In genomic region chr2:71223767-71224333, GRCh38 we compare ENCODE assay signal across 8 cellular contexts. TPM values are rescaled to one million over a fixed set of nuclear protein-coding genes. Genes with fewer than 3 reads are reported as not detected.
DNase-seq lines count a peak whose midpoint lies in the region; ATAC-seq and TF ChIP-seq lines count a peak whose summit lies in the region.

No MANE protein-coding gene starts in this region.

- H3K4me3 ChIP-seq in astrocyte of the cerebellum (ENCODE audit: low read depth, low read length) (no peak overlapping the region), thyroid gland (replicated peaks in 1 of 3) (no peak overlapping the region)

- H3K27me3 Mint-ChIP-seq in activated naive CD8-positive, alpha-beta T cell treated with anti-CD3 and anti-CD28 coated beads, Interleukin-2, amount 50 U/mL, for 24 hours: peaks cover 2% of the 10 kb centered on the region
- peaks cover 4% of the 10 kb centered on the region for H3K27me3 Mint-ChIP-seq in activated naive CD8-positive, alpha-beta T cell treated with anti-CD3 and anti-CD28 coated beads for 36 hours

- H3K27me3 ChIP-seq in thyroid gland: no peaks in the 10 kb centered on the region

- peaks cover 4% of the 10 kb centered on the region for H3K36me3 Mint-ChIP-seq in activated naive CD8-positive, alpha-beta T cell treated with anti-CD3 and anti-CD28 coated beads, Interleukin-2, amount 50 U/mL, for 24 hours (ENCODE audit: low read depth)
- no peaks in the 10 kb centered on the region for H3K36me3 Mint-ChIP-seq in activated naive CD8-positive, alpha-beta T cell treated with anti-CD3 and anti-CD28 coated beads for 36 hours
- peaks cover 8% of the 10 kb centered on the region for H3K36me3 Mint-ChIP-seq in stimulated activated effector memory CD8-positive, alpha-beta T cell treated with anti-CD3 and anti-CD28 coated beads, Interleukin-12 subunit alpha, Interleukin-12 subunit beta, amount 100 ng/mL, for 72 hours

- peaks cover 22% of the 10 kb centered on the region for H3K4me1 Mint-ChIP-seq in activated naive CD8-positive, alpha-beta T cell treated with anti-CD3 and anti-CD28 coated beads, Interleukin-2, amount 50 U/mL, for 24 hours
- H3K4me1 Mint-ChIP-seq in activated naive CD8-positive, alpha-beta T cell treated with anti-CD3 and anti-CD28 coated beads for 36 hours: peaks cover 15% of the 10 kb centered on the region
- peaks cover 8% of the 10 kb centered on the region for H3K4me1 Mint-ChIP-seq in stimulated activated effector memory CD8-positive, alpha-beta T cell treated with anti-CD3 and anti-CD28 coated beads, Interleukin-12 subunit alpha, Interleukin-12 subunit beta, amount 100 ng/mL, for 72 hours

- intact Hi-C loops in thyroid gland (cut with DNase I): no loop called here

- in situ Hi-C loops in astrocyte of the cerebellum (cut with HindIII; ENCODE audit: low sequenced_read_pairs): no loop called here

- no peaks in the 10 kb centered on the region for H3K36me3 ChIP-seq in thyroid gland

- peak; percentile 22 for DNase-seq in activated naive CD8-positive, alpha-beta T cell treated with anti-CD3 and anti-CD28 coated beads, Interleukin-2, amount 50 U/mL, for 24 hours
- DNase-seq in activated naive CD8-positive, alpha-beta T cell treated with anti-CD3 and anti-CD28 coated beads for 36 hours: no peak
- DNase-seq in NCI-H2196 treated with DMSO at 0.1 percent for 48 hours (lab: John Stamatoyannopoulos, UW; ENCODE audit: unreplicated experiment) (peak; percentile 53), astrocyte of the cerebellum (ENCODE audit: low read depth) (no peak), iPS-NIHi11 (ENCODE audit: low spot score) (peak; percentile 26), thyroid gland (peak; percentile 56 to 62)
- DNase-seq in stimulated activated effector memory CD8-positive, alpha-beta T cell treated with anti-CD3 and anti-CD28 coated beads, Interleukin-12 subunit alpha, Interleukin-12 subunit beta, amount 100 ng/mL, for 72 hours (ENCODE audit: low spot score in 2 of 2): no peak

- H3K4me1 ChIP-seq in thyroid gland: peaks cover 0 to 6% of the 10 kb centered on the region in 2 donors

- no peaks in the 10 kb centered on the region for H3K9me3 ChIP-seq in thyroid gland

- 48 to 49% methylated on average over 3 of the region's 3 CpGs for WGBS in thyroid gland, 2 donors

- no peak overlapping the region for H3K4me3 Mint-ChIP-seq in activated naive CD8-positive, alpha-beta T cell treated with anti-CD3 and anti-CD28 coated beads, Interleukin-2, amount 50 U/mL, for 24 hours
- no peak overlapping the region for H3K4me3 Mint-ChIP-seq in activated naive CD8-positive, alpha-beta T cell treated with anti-CD3 and anti-CD28 coated beads for 36 hours
- H3K4me3 Mint-ChIP-seq in stimulated activated effector memory CD8-positive, alpha-beta T cell treated with anti-CD3 and anti-CD28 coated beads, Interleukin-12 subunit alpha, Interleukin-12 subunit beta, amount 100 ng/mL, for 72 hours: no peak overlapping the region

- ATAC-seq in activated naive CD8-positive, alpha-beta T cell treated with anti-CD3 and anti-CD28 coated beads, Interleukin-2, amount 50 U/mL, for 24 hours: no peak
- no peak for ATAC-seq in stimulated activated effector memory CD8-positive, alpha-beta T cell treated with anti-CD3 and anti-CD28 coated beads, Interleukin-12 subunit alpha, Interleukin-12 subunit beta, amount 100 ng/mL, for 72 hours
- no peak for ATAC-seq in GM21825 (IDR thresholded peaks at IDR 0.05; ENCODE audit: unreplicated experiment)

- no peaks in the 10 kb centered on the region for H3K9me3 Mint-ChIP-seq in activated naive CD8-positive, alpha-beta T cell treated with anti-CD3 and anti-CD28 coated beads, Interleukin-2, amount 50 U/mL, for 24 hours
- H3K9me3 Mint-ChIP-seq in activated naive CD8-positive, alpha-beta T cell treated with anti-CD3 and anti-CD28 coated beads for 36 hours: no peaks in the 10 kb centered on the region
- no peaks in the 10 kb centered on the region for H3K9me3 Mint-ChIP-seq in stimulated activated effector memory CD8-positive, alpha-beta T cell treated with anti-CD3 and anti-CD28 coated beads, Interleukin-12 subunit alpha, Interleukin-12 subunit beta, amount 100 ng/mL, for 72 hours

- TF ChIP-seq POLR2A in thyroid gland (IDR thresholded peaks at IDR 0.05): no peak

- TF ChIP-seq CTCF in astrocyte of the cerebellum (IDR thresholded peaks at IDR 0.05; ENCODE audit: low read depth, low read length, missing control alignments) (peak; percentile 44), thyroid gland (IDR thresholded peaks at IDR 0.05) (peak in 3 of 6 experiments; percentile 17 to 49 (median 39))

- H3K27ac Mint-ChIP-seq in activated naive CD8-positive, alpha-beta T cell treated with anti-CD3 and anti-CD28 coated beads, Interleukin-2, amount 50 U/mL, for 24 hours: no peak overlapping the region
- no peak overlapping the region for H3K27ac Mint-ChIP-seq in activated naive CD8-positive, alpha-beta T cell treated with anti-CD3 and anti-CD28 coated beads for 36 hours
- H3K27ac Mint-ChIP-seq in stimulated activated effector memory CD8-positive, alpha-beta T cell treated with anti-CD3 and anti-CD28 coated beads, Interleukin-12 subunit alpha, Interleukin-12 subunit beta, amount 100 ng/mL, for 72 hours: no peak overlapping the region

- no peak overlapping the region for H3K27ac ChIP-seq in thyroid gland

RNA-seq across cellular contexts. Expression of gene PAIP2B, which starts 3.1 kb away (rescaled TPM):
- 1 to 10 TPM; 2.4 TPM for total RNA-seq in activated naive CD8-positive, alpha-beta T cell treated with anti-CD3 and anti-CD28 coated beads for 36 hours
- total RNA-seq in thyroid gland: 10 to 100 TPM in 2 of 4 donors, 1 to 10 TPM in 2; 8.6 to 13.2 (median 10.7) TPM

Comparison
In these comparisons a context has a peak if more than half of its experiments do, and no peak if none do; other contexts are left out.
1. DNase-seq: peak in activated naive CD8-positive, alpha-beta T cell treated with anti-CD3 and anti-CD28 coated beads, Interleukin-2, amount 50 U/mL, for 24 hours (single experiment), NCI-H2196 treated with DMSO at 0.1 percent for 48 hours (single experiment), iPS-NIHi11 (single experiment) and thyroid gland (2 of 2); none in activated naive CD8-positive, alpha-beta T cell treated with anti-CD3 and anti-CD28 coated beads for 36 hours (single experiment), astrocyte of the cerebellum (single experiment) and stimulated activated effector memory CD8-positive, alpha-beta T cell treated with anti-CD3 and anti-CD28 coated beads, Interleukin-12 subunit alpha, Interleukin-12 subunit beta, amount 100 ng/mL, for 72 hours (0 of 2).